ENCODE assay signal across 10 cellular contexts in genomic region chr4:9999956-10000551, GRCh38. TPM values are rescaled to one million over a fixed set of nuclear protein-coding genes. Genes with fewer than 3 reads are reported as not detected.
DNase-seq lines count a peak whose midpoint lies in the region; ATAC-seq and TF ChIP-seq lines count a peak whose summit lies in the region.
"Had no signal": no experiment of that assay in that cellular context is flagged by ENCODE, and none has a peak within 500 bp of the region (broad histone marks: within the 10 kb centered on the region; RNA-seq: fewer than 3 reads in every experiment).

No MANE protein-coding gene starts in this region.

- no peak for TF ChIP-seq EP300 in sigmoid colon (IDR thresholded peaks at IDR 0.05)

- no peaks in the 10 kb centered on the region for H3K4me1 ChIP-seq in sigmoid colon

- no peak for TF ChIP-seq CTCF in sigmoid colon (IDR thresholded peaks at IDR 0.05)

- 73 to 81% methylated on average over 4 of the region's 4 CpGs for WGBS in sigmoid colon, 2 donors

- no peaks in the 10 kb centered on the region for H3K9me3 Mint-ChIP-seq in activated naive CD4-positive, alpha-beta T cell treated with anti-CD3 and anti-CD28 coated beads for 36 hours

- ATAC-seq in GM21825 (IDR thresholded peaks at IDR 0.05; ENCODE audit: unreplicated experiment) (peak; percentile 44), HG03565 (IDR thresholded peaks at IDR 0.05; ENCODE audit: unreplicated experiment) (peak; percentile 43), Right ventricle myocardium superior (ENCODE audit: poor library complexity) (no peak)
- ATAC-seq in stimulated activated naive CD8-positive, alpha-beta T cell treated with anti-CD3 and anti-CD28 coated beads, Interleukin-15, Interleukin-2, amounts not matched to agents 100 U/mL and 50 U/mL, for 24 hours, result peak; percentile 62
- ATAC-seq: HCT116 had no signal

- H3K9me3 ChIP-seq in sigmoid colon, result no peaks in the 10 kb centered on the region

- H3K4me3 ChIP-seq in sigmoid colon, result no peak overlapping the region
- H3K4me3 ChIP-seq: cardiac muscle cell had no signal

- intact Hi-C loops in activated naive CD4-positive, alpha-beta T cell treated with anti-CD3 and anti-CD28 coated beads for 36 hours (cut with micrococcal nuclease), result loop anchor here (10.0 kb wide), 2 partner anchors 395 to 845 kb away; no protein-coding TSS in a partner anchor
- intact Hi-C loops in sigmoid colon (cut with DNase I) (no loop called here), Right ventricle myocardium superior (cut with DNase I) (no loop called here)

- no peak overlapping the region for H3K4me3 Mint-ChIP-seq in activated naive CD4-positive, alpha-beta T cell treated with anti-CD3 and anti-CD28 coated beads for 36 hours

- no peaks in the 10 kb centered on the region for H3K27me3 ChIP-seq in sigmoid colon
- H3K27me3 ChIP-seq: cardiac muscle cell had no signal

- H3K27me3 Mint-ChIP-seq in activated naive CD4-positive, alpha-beta T cell treated with anti-CD3 and anti-CD28 coated beads for 36 hours (ENCODE audit: low read depth), result no peaks in the 10 kb centered on the region

- no peak overlapping the region for H3K27ac ChIP-seq in sigmoid colon
- H3K27ac ChIP-seq: cardiac muscle cell had no signal

- no peak for DNase-seq in activated naive CD4-positive, alpha-beta T cell treated with anti-CD3 and anti-CD28 coated beads for 36 hours
- no peak for DNase-seq in activated naive CD4-positive, alpha-beta T cell treated with anti-CD3 and anti-CD28 coated beads, Interleukin-2, amount 50 U/mL, for 16 hours
- DNase-seq in stimulated activated naive CD8-positive, alpha-beta T cell treated with anti-CD3 and anti-CD28 coated beads, Interleukin-15, Interleukin-2, amounts not matched to agents 100 U/mL and 50 U/mL, for 24 hours, result no peak
- DNase-seq in COLO668 (lab: John Stamatoyannopoulos, UW; ENCODE audit: unreplicated experiment) (no peak), sigmoid colon (no peak), Right ventricle myocardium superior (no peak)

- no peaks in the 10 kb centered on the region for H3K36me3 Mint-ChIP-seq in activated naive CD4-positive, alpha-beta T cell treated with anti-CD3 and anti-CD28 coated beads for 36 hours (ENCODE audit: low read depth)

- H3K4me1 Mint-ChIP-seq in activated naive CD4-positive, alpha-beta T cell treated with anti-CD3 and anti-CD28 coated beads for 36 hours (ENCODE audit: low read depth), result peaks cover 11% of the 10 kb centered on the region

- no peaks in the 10 kb centered on the region for H3K36me3 ChIP-seq in sigmoid colon
- H3K36me3 ChIP-seq: cardiac muscle cell had no signal

- no peak for TF ChIP-seq POLR2A in sigmoid colon (IDR thresholded peaks at IDR 0.05)

- peak overlapping the region; percentile 23 for H3K27ac Mint-ChIP-seq in activated naive CD4-positive, alpha-beta T cell treated with anti-CD3 and anti-CD28 coated beads for 36 hours

- CTCF ChIA-PET in activated naive CD4-positive, alpha-beta T cell treated with anti-CD3 and anti-CD28 coated beads for 36 hours (lab: Charles Lee), result interaction anchor here (1.0 to 1.6 kb wide), 5 partner anchors 10 to 656 kb away, joined by 3 to 13 read pairs (median 4); no protein-coding TSS in a partner anchor

RNA-seq across cellular contexts. Expression of gene SLC2A9, which starts 21.2 kb away (rescaled TPM):
- total RNA-seq in activated naive CD4-positive, alpha-beta T cell treated with anti-CD3 and anti-CD28 coated beads for 36 hours, result under 1 TPM; 0.43 to 0.86 TPM
- 1 to 10 TPM; 3.9 to 6.7 (median 5.8) TPM for total RNA-seq in sigmoid colon
- polyA plus RNA-seq in sigmoid colon, result 1 to 10 TPM in 1 of 3 donors, under 1 TPM in 1, not detected in 1; 0.92 to 4.8 TPM
- total RNA-seq in Right ventricle myocardium superior, result 8.8 TPM
